ENCODE assay signal across 1 cellular context in genomic region chr17:58665946-58666857, GRCh38.
TF ChIP-seq lines count a peak whose summit lies in the region.

No MANE protein-coding gene starts in this region.

TF ChIP-seq in K562, 482 proteins besides CTCF, POLR2A, EP300 and RAD21 (continued from another document and continues in another):
- TF ChIP-seq WHSC1 (IDR thresholded peaks at IDR 0.05; ENCODE audit: low read length): no peak
- TF ChIP-seq FOXK2 (conservative IDR thresholded peaks at IDR 0.05 in 1 of 2, IDR thresholded peaks at IDR 0.05 in 1 of 2; ENCODE audit: low read depth in 2 of 2): no peak
- no peak for TF ChIP-seq RB1 (IDR thresholded peaks at IDR 0.05; ENCODE audit: low read depth)
- TF ChIP-seq THRB (CRISPR knock-in tag; conservative IDR thresholded peaks at IDR 0.05): 0 out of 2 replicates have a peak, but pooled peaks have one; percentile 34
- no peak for TF ChIP-seq XRCC3 (IDR thresholded peaks at IDR 0.05)
- TF ChIP-seq ARNT (IDR thresholded peaks at IDR 0.05): peak in 1 of 2 experiments; percentile 27; a peak in 2 of 4 replicates
- TF ChIP-seq ZKSCAN1 (IDR thresholded peaks at IDR 0.05; ENCODE audit: low read depth, low read length): no peak
- TF ChIP-seq ZMIZ1 (IDR thresholded peaks at IDR 0.05; ENCODE audit: low read depth in 2 of 2, low read length in 2 of 2): peak in 1 of 2 experiments; percentile 93; a peak in 2 of 4 replicates
- no peak for TF ChIP-seq ATF6 (CRISPR knock-in tag; IDR thresholded peaks at IDR 0.05)
- no peak for TF ChIP-seq ZEB2 (IDR thresholded peaks at IDR 0.05)
- TF ChIP-seq AFF1 (IDR thresholded peaks at IDR 0.05; ENCODE audit: low read depth in 1 of 2, partially characterized antibody in 2 of 2): no peak
- no peak for TF ChIP-seq ZNF639 (CRISPR knock-in tag; conservative IDR thresholded peaks at IDR 0.05 in 1 of 2, IDR thresholded peaks at IDR 0.05 in 1 of 2)
- no peak for TF ChIP-seq ZNF507 (tag; conservative IDR thresholded peaks at IDR 0.05)
- TF ChIP-seq TARDBP (IDR thresholded peaks at IDR 0.05): peak; percentile 28; the same call in 1 of the 2 replicates
- TF ChIP-seq CHD1 (IDR thresholded peaks at IDR 0.05; ENCODE audit: low read length): no peak
- no peak for TF ChIP-seq HSF4 (CRISPR knock-in tag; IDR thresholded peaks at IDR 0.05; ENCODE audit: borderline replicate concordance)
- TF ChIP-seq CBFB (CRISPR knock-in tag; IDR thresholded peaks at IDR 0.05): no peak
- no peak for TF ChIP-seq NCOA4 (IDR thresholded peaks at IDR 0.05; ENCODE audit: partially characterized antibody)
- no peak for TF ChIP-seq ZNF764 (CRISPR knock-in tag; IDR thresholded peaks at IDR 0.05; ENCODE audit: low read depth)
- no peak for TF ChIP-seq ZBTB1 (CRISPR knock-in tag; IDR thresholded peaks at IDR 0.05; ENCODE audit: borderline replicate concordance, low read depth)
- no peak for TF ChIP-seq KAT8 (IDR thresholded peaks at IDR 0.05; ENCODE audit: low read depth)
- TF ChIP-seq GTF2F1 (IDR thresholded peaks at IDR 0.05; ENCODE audit: low read depth, low read length): peak; percentile 90
- no peak for TF ChIP-seq ZNF586 (CRISPR knock-in tag; conservative IDR thresholded peaks at IDR 0.05)
- TF ChIP-seq CXXC5 (CRISPR knock-in tag; IDR thresholded peaks at IDR 0.05): no peak
- TF ChIP-seq USF1 (CRISPR knock-in tag; IDR thresholded peaks at IDR 0.05): no peak
- TF ChIP-seq FOXM1 (IDR thresholded peaks at IDR 0.05; ENCODE audit: low read depth): no peak
- TF ChIP-seq FOXM1 (CRISPR knock-in tag; IDR thresholded peaks at IDR 0.05; ENCODE audit: low read depth): no peak
- no peak for TF ChIP-seq ZNF436 (CRISPR knock-in tag; IDR thresholded peaks at IDR 0.05)
- no peak for TF ChIP-seq FIP1L1 (IDR thresholded peaks at IDR 0.05; ENCODE audit: low read depth, low read length, poor library complexity, severe bottlenecking)
- 0 out of 2 replicates have a peak, but pooled peaks have one; percentile 13 for TF ChIP-seq THAP12 (CRISPR knock-in tag; IDR thresholded peaks at IDR 0.05)
- no peak for TF ChIP-seq ZNF408 (CRISPR knock-in tag; IDR thresholded peaks at IDR 0.05; ENCODE audit: low read depth)
- TF ChIP-seq BDP1 (IDR thresholded peaks at IDR 0.05; ENCODE audit: insufficient read depth, insufficient read length): no peak
- no peak for TF ChIP-seq HMGXB4 (CRISPR knock-in tag; IDR thresholded peaks at IDR 0.05)
- TF ChIP-seq ZBED1 (IDR thresholded peaks at IDR 0.05): peak; percentile 98
- no peak for TF ChIP-seq ZNF551 (CRISPR knock-in tag; IDR thresholded peaks at IDR 0.05)
- no peak for TF ChIP-seq BRD4 (IDR thresholded peaks at IDR 0.05)
- TF ChIP-seq HDAC1 (IDR thresholded peaks at IDR 0.05): no peak
- TF ChIP-seq ATF1 (CRISPR knock-in tag; IDR thresholded peaks at IDR 0.05): no peak
- TF ChIP-seq ATF1 (tag; IDR thresholded peaks at IDR 0.05): no peak
